In genomic region chr9:111828193-111828592, GRCh38 we compare ENCODE assay signal across 11 cellular contexts. TPM values are rescaled to one million over a fixed set of nuclear protein-coding genes. Genes with fewer than 3 reads are reported as not detected.
A peak's percentile ranks its signal among the peaks of the same experiment; 100 is the strongest.
DNase-seq lines count a peak whose midpoint lies in the region; ATAC-seq and TF ChIP-seq lines count a peak whose summit lies in the region.
"Had no signal": no experiment of that assay in that cellular context is flagged by ENCODE, and none has a peak within 500 bp of the region (broad histone marks: within the 10 kb centered on the region; RNA-seq: fewer than 3 reads in every experiment).

No MANE protein-coding gene starts in this region.

- H3K4me3 ChIP-seq in cardiac muscle cell (no peak overlapping the region), right cardiac atrium (ENCODE audit: low read length) (no peak overlapping the region), OCI-LY1 (ENCODE audit: low read depth, low read length, poor library complexity, severe bottlenecking) (no peak overlapping the region), fibroblast of lung (replicated peaks in 1 of 4; ENCODE audit: control extremely low read depth in 1 of 4, insufficient read depth in 1 of 4, low read depth in 3 of 4, low read length in 4 of 4) (no peak overlapping the region), suprapubic skin (no peak overlapping the region)

- H3K4me2 ChIP-seq in OCI-LY1 (ENCODE audit: low read length) (no peak overlapping the region), fibroblast of lung (ENCODE audit: extremely low read depth, insufficient read depth, low read length) (no peak overlapping the region)

- H3K4me1 ChIP-seq in cardiac muscle cell (ENCODE audit: low read depth) = no peaks in the 10 kb centered on the region
- H3K4me1 ChIP-seq in right cardiac atrium (ENCODE audit: control insufficient read depth, insufficient read depth, low read length) = no peaks in the 10 kb centered on the region
- H3K4me1 ChIP-seq in OCI-LY1 (ENCODE audit: insufficient read depth, low read length, severe bottlenecking) = no peaks in the 10 kb centered on the region
- peaks cover 3% of the 10 kb centered on the region for H3K4me1 ChIP-seq in fibroblast of lung (ENCODE audit: control insufficient read depth, extremely low read depth, insufficient read depth, low read length)
- peaks cover 14% of the 10 kb centered on the region for H3K4me1 ChIP-seq in suprapubic skin

- H3K27me3 ChIP-seq in cardiac muscle cell (no peaks in the 10 kb centered on the region), right cardiac atrium (ENCODE audit: control insufficient read depth, insufficient read depth) (no peaks in the 10 kb centered on the region), OCI-LY1 (ENCODE audit: insufficient read depth, low read length) (no peaks in the 10 kb centered on the region), fibroblast of lung (ENCODE audit: control insufficient read depth, insufficient read depth, low read length) (no peaks in the 10 kb centered on the region), suprapubic skin (no peaks in the 10 kb centered on the region)

- no peak for TF ChIP-seq EP300 in suprapubic skin (IDR thresholded peaks at IDR 0.05)

- H3K79me2 ChIP-seq in OCI-LY1 (ENCODE audit: insufficient read depth, low read length) (no peaks in the 10 kb centered on the region), fibroblast of lung (ENCODE audit: control insufficient read depth, insufficient read depth, low read length) (no peaks in the 10 kb centered on the region)

- intact Hi-C loops in right cardiac atrium (cut with DNase I) = no loop called here

- H3K9ac ChIP-seq in OCI-LY1 (ENCODE audit: low read length) = no peak overlapping the region
- no peak overlapping the region for H3K9ac ChIP-seq in fibroblast of lung (ENCODE audit: insufficient read depth, low read length)

- WGBS in right cardiac atrium = 56% methylated on average over 4 of the region's 4 CpGs
- 46% methylated on average over 4 of the region's 4 CpGs for WGBS in suprapubic skin

- TF ChIP-seq CTCF in cardiac muscle cell (IDR thresholded peaks at IDR 0.05; ENCODE audit: low read depth, low read length) (peak; percentile 12), OCI-LY1 (IDR thresholded peaks at IDR 0.05; ENCODE audit: low read length) (peak; percentile 57), fibroblast of lung (conservative IDR thresholded peaks at IDR 0.05 in 1 of 2, IDR thresholded peaks at IDR 0.05 in 1 of 2; ENCODE audit: low read depth in 1 of 2, low read length in 2 of 2) (peak in 1 of 2 donors; percentile 12), suprapubic skin (IDR thresholded peaks at IDR 0.05) (no peak)

- no peak overlapping the region for H3K27ac ChIP-seq in cardiac muscle cell
- H3K27ac ChIP-seq in right cardiac atrium (ENCODE audit: low read length) = no peak overlapping the region
- no peak overlapping the region for H3K27ac ChIP-seq in OCI-LY1 (ENCODE audit: low read depth, low read length, poor library complexity, severe bottlenecking)
- H3K27ac ChIP-seq in fibroblast of lung (ENCODE audit: insufficient read depth, low read length) = no peak overlapping the region
- H3K27ac ChIP-seq in suprapubic skin = peak overlapping the region; percentile 34

- H3F3A ChIP-seq in OCI-LY1 (ENCODE audit: insufficient read depth, low read length) = no peaks in the 10 kb centered on the region

- TF ChIP-seq POLR2A in suprapubic skin (IDR thresholded peaks at IDR 0.05) = no peak

- H2AFZ ChIP-seq in OCI-LY1 (ENCODE audit: low read length) = no peak overlapping the region
- no peak overlapping the region for H2AFZ ChIP-seq in fibroblast of lung (ENCODE audit: low read length)

- no peaks in the 10 kb centered on the region for H3K9me2 ChIP-seq in OCI-LY1 (ENCODE audit: low read depth, low read length)

- H3K9me3 ChIP-seq in cardiac muscle cell (ENCODE audit: low read depth) = no peaks in the 10 kb centered on the region
- H3K9me3 ChIP-seq in right cardiac atrium (ENCODE audit: control insufficient read depth, low read length) = no peaks in the 10 kb centered on the region
- no peaks in the 10 kb centered on the region for H3K9me3 ChIP-seq in OCI-LY1 (ENCODE audit: low read length)
- H3K9me3 ChIP-seq in fibroblast of lung (ENCODE audit: control insufficient read depth, insufficient read depth, low read depth, low read length) = no peaks in the 10 kb centered on the region
- no peaks in the 10 kb centered on the region for H3K9me3 ChIP-seq in suprapubic skin

- H4K20me1 ChIP-seq in OCI-LY1 (ENCODE audit: insufficient read depth, low read length) (no peaks in the 10 kb centered on the region), fibroblast of lung (ENCODE audit: control insufficient read depth, extremely low read depth, insufficient read depth, low read length) (no peaks in the 10 kb centered on the region)

- ATAC-seq in right cardiac atrium = no peak
- ATAC-seq in stimulated activated naive CD8-positive, alpha-beta T cell treated with anti-CD3 and anti-CD28 coated beads, Interleukin-15, Interleukin-2, amounts not matched to agents 100 U/mL and 50 U/mL, for 24 hours = no peak
- ATAC-seq in GM21723 (IDR thresholded peaks at IDR 0.05; ENCODE audit: unreplicated experiment) = no peak
- ATAC-seq in HG03039 (IDR thresholded peaks at IDR 0.05; ENCODE audit: unreplicated experiment) = no peak
- ATAC-seq: activated naive CD4-positive, alpha-beta T cell treated with anti-CD3 and anti-CD28 coated beads, Interleukin-2, amount 50 U/mL, for 72 hours had no signal

- peak in 1 of 2 donors; percentile 47 for DNase-seq in cardiac muscle cell (ENCODE audit: low read depth in 1 of 2, low spot score in 1 of 2)
- no peak for DNase-seq in right cardiac atrium
- peak; percentile 11 to 20 for DNase-seq in fibroblast of lung (ENCODE audit: low read depth in 2 of 2)
- no peak for DNase-seq in suprapubic skin (ENCODE audit: low spot score in 2 of 2)
- DNase-seq in stimulated activated naive CD8-positive, alpha-beta T cell treated with anti-CD3 and anti-CD28 coated beads, Interleukin-15, Interleukin-2, amounts not matched to agents 100 U/mL and 50 U/mL, for 24 hours = no peak
- DNase-seq: hypothalamus had no signal

- H3K36me3 ChIP-seq in cardiac muscle cell (no peaks in the 10 kb centered on the region), OCI-LY1 (ENCODE audit: insufficient read depth, low read length) (no peaks in the 10 kb centered on the region), fibroblast of lung (ENCODE audit: control insufficient read depth, insufficient read depth, low read length) (no peaks in the 10 kb centered on the region), suprapubic skin (no peaks in the 10 kb centered on the region)

RNA-seq across cellular contexts. Expression of gene SHOC1, which starts 33.5 kb away (rescaled TPM):
- total RNA-seq in cardiac muscle cell (not detected in 2 replicates), right cardiac atrium (not detected), fibroblast of lung (under 0.01 TPM in 2 replicates), suprapubic skin (1 to 10 TPM in 2 of 4 donors, under 1 TPM in 2; 0.56 to 1.2 (median 0.98) TPM)
- polyA plus RNA-seq in cardiac muscle cell (0.12 and 0.37 TPM in 2 replicates), right cardiac atrium (not detected), fibroblast of lung (0.02 and 0.11 TPM in 2 replicates)
- polyA plus RNA-seq in fibroblast of lung (2012) = 0.13 TPM in 1 of 2 replicates, not detected in the other
- polyA minus RNA-seq in fibroblast of lung (ENCODE audit: low replicate concordance) = not detected in 2 replicates
- total RNA-seq: skeletal muscle tissue had no signal

Comparison
In these comparisons a context has a peak if more than half of its experiments do, and no peak if none do; other contexts are left out.
1. DNase-seq: peak in fibroblast of lung (2 of 2); none in right cardiac atrium (0 of 3), suprapubic skin (0 of 2) and stimulated activated naive CD8-positive, alpha-beta T cell treated with anti-CD3 and anti-CD28 coated beads, Interleukin-15, Interleukin-2, amounts not matched to agents 100 U/mL and 50 U/mL, for 24 hours (single experiment).
2. CTCF ChIP-seq: peak in cardiac muscle cell (single experiment) and OCI-LY1 (single experiment); none in suprapubic skin (0 of 2).